ENCODE assay signal across 15 cellular contexts in the genomic region with DNA sequence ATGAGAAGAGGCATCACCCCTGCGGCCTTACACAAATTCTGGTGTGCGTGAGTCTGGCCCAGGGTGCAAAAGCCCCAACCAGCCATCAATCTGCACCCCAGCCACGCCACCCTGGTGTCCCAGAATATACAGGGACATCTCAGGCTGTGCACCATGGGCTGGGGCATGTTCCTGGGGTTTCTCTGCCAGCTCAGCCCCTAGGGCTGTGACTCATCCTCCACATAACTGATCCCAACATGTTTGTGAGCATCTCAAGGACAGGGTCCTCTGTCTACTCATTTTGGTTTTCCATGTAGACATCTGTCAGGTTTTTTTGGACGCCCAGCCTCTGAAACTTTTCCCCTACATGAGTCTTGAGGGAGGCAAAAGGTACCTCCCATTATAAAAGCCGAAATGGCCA. TPM values are rescaled to one million over a fixed set of nuclear protein-coding genes. Genes with fewer than 3 reads are reported as not detected.
DNase-seq lines count a peak whose midpoint lies in the region; ATAC-seq, FAIRE-seq and TF ChIP-seq lines count a peak whose summit lies in the region.
"Had no signal": no experiment of that assay in that cellular context is flagged by ENCODE, and none has a peak within 500 bp of the region (broad histone marks: within the 10 kb centered on the region; RNA-seq: fewer than 3 reads in every experiment).

No MANE protein-coding gene starts in this region.

- no peak for DNase-seq in activated T-cell treated with anti-CD3 and anti-CD28 coated beads, Interleukin-2, amount 50 U/mL, for 24 hours
- no peak for DNase-seq in activated T-cell treated with anti-CD3 and anti-CD28 coated beads, Interleukin-2, amount 50 U/mL, for 48 hours
- DNase-seq in RWPE2 (ENCODE audit: low spot score) (no peak), neuronal stem cell (ENCODE audit: low spot score) (no peak), RCC 7860 (ENCODE audit: low spot score) (no peak)
- DNase-seq in stimulated activated naive CD4-positive, alpha-beta T cell treated with Interleukin-2 at 50 U/mL for 16 hours (lab: John Stamatoyannopoulos, UW), result no peak
- DNase-seq: activated T-cell treated with anti-CD3 and anti-CD28 coated beads, Interleukin-2, amount 50 U/mL, for 72 hours; body of pancreas; DMS53; glutamatergic neuron; kidney glomerular epithelial cell; NCI-H2029 treated with DMSO at 0.1 percent for 48 hours; stimulated activated CD4-positive, alpha-beta T cell treated with anti-CD3 and anti-CD28 coated beads, Interleukin-1b, Interleukin-23, amount 100 ng/mL, for 48 hours; uterus had no signal

- no peak for FAIRE-seq in RCC 7860 (lab: Jason Lieb, UNC)
- FAIRE-seq: GM19239 had no signal

- WGBS in neuronal stem cell (ENCODE audit: extremely low coverage in 2 of 2, insufficient read length in 2 of 2, insufficient replicate concordance in 1 of 2), 2 donors, result no CpG with 5 or more reads among the region's 5 CpGs

- no peak overlapping the region for H3K23ac ChIP-seq in neuronal stem cell (ENCODE audit: low read depth, low read length, poor library complexity)

- no peak overlapping the region for H4K91ac ChIP-seq in neuronal stem cell (ENCODE audit: low read depth, low read length, poor library complexity)

- H3K9me3 Mint-ChIP-seq in activated T-cell treated with anti-CD3 and anti-CD28 coated beads, Interleukin-2, amount 50 U/mL, for 24 hours, result peaks cover 3% of the 10 kb centered on the region

- H2AFZ ChIP-seq in neuronal stem cell (ENCODE audit: low read length), result no peak overlapping the region

- H3K4me2 ChIP-seq in neuronal stem cell (ENCODE audit: insufficient read depth, low read length, poor library complexity, severe bottlenecking), result no peak overlapping the region

- H3K36me3 ChIP-seq in RWPE2 (ENCODE audit: low read depth), result no peaks in the 10 kb centered on the region
- H3K36me3 ChIP-seq in neuronal stem cell (replicated peaks in 1 of 2; ENCODE audit: control insufficient read depth in 2 of 2, insufficient read depth in 2 of 2, low read length in 2 of 2), result no peaks in the 10 kb centered on the region
- H3K36me3 ChIP-seq: uterus had no signal

- H3K36me3 Mint-ChIP-seq in activated T-cell treated with anti-CD3 and anti-CD28 coated beads, Interleukin-2, amount 50 U/mL, for 24 hours (ENCODE audit: low read depth), result no peaks in the 10 kb centered on the region

- no peak overlapping the region for H3K4ac ChIP-seq in neuronal stem cell (ENCODE audit: low read length)

- no peak overlapping the region for H4K8ac ChIP-seq in neuronal stem cell (ENCODE audit: low read depth, low read length)

- H3K79me1 ChIP-seq in neuronal stem cell (ENCODE audit: low read depth, low read length), result no peaks in the 10 kb centered on the region

- ATAC-seq in RWPE2 (ENCODE audit: low read depth), result peak; percentile 88
- ATAC-seq: body of pancreas had no signal

- no peak overlapping the region for H3K4me3 ChIP-seq in RWPE2 (ENCODE audit: severe bottlenecking)
- no peak overlapping the region for H3K4me3 ChIP-seq in neuronal stem cell (ENCODE audit: low read length in 2 of 2)
- H3K4me3 ChIP-seq: body of pancreas, uterus had no signal

- peaks cover 76% of the 10 kb centered on the region for H3K4me1 Mint-ChIP-seq in activated T-cell treated with anti-CD3 and anti-CD28 coated beads, Interleukin-2, amount 50 U/mL, for 24 hours (ENCODE audit: low read depth)

- H3K27ac ChIP-seq in RWPE2 (ENCODE audit: poor library complexity, severe bottlenecking), result no peak overlapping the region
- H3K27ac ChIP-seq in neuronal stem cell (replicated peaks; ENCODE audit: low read length), result no peak overlapping the region
- H3K27ac ChIP-seq: body of pancreas, uterus had no signal

- peaks cover 4% of the 10 kb centered on the region for H3K9me3 ChIP-seq in RWPE2 (ENCODE audit: severe bottlenecking)
- peaks cover 3 to 7% of the 10 kb centered on the region in 2 donors for H3K9me3 ChIP-seq in neuronal stem cell (replicated peaks in 1 of 2; ENCODE audit: control insufficient read depth in 2 of 2, insufficient read depth in 1 of 2, low read depth in 1 of 2, low read length in 2 of 2)
- H3K9me3 ChIP-seq: body of pancreas, uterus had no signal

- H3K4me1 ChIP-seq in RWPE2 (ENCODE audit: insufficient read depth, poor library complexity, severe bottlenecking), result peaks cover 15% of the 10 kb centered on the region
- peaks cover 0 to 1% of the 10 kb centered on the region in 2 donors for H3K4me1 ChIP-seq in neuronal stem cell (ENCODE audit: control insufficient read depth in 2 of 2, insufficient read depth in 1 of 2, low read depth in 1 of 2, low read length in 2 of 2)
- H3K4me1 ChIP-seq: body of pancreas, uterus had no signal

- H3K9ac ChIP-seq in neuronal stem cell (ENCODE audit: low read depth, low read length, poor library complexity), result no peak overlapping the region

- H3K18ac ChIP-seq in neuronal stem cell (ENCODE audit: low read length), result peak overlapping the region; percentile 8

- no peak overlapping the region for H2BK120ac ChIP-seq in neuronal stem cell (ENCODE audit: low read depth, low read length)

- H2BK15ac ChIP-seq in neuronal stem cell (ENCODE audit: low read length), result no peak overlapping the region

- H3K27ac Mint-ChIP-seq in activated T-cell treated with anti-CD3 and anti-CD28 coated beads, Interleukin-2, amount 50 U/mL, for 24 hours, result peak overlapping the region; percentile 63
- H3K27ac Mint-ChIP-seq: activated T-cell treated with anti-CD3 and anti-CD28 coated beads, Interleukin-2, amount 50 U/mL, for 72 hours had no signal

- no peaks in the 10 kb centered on the region for H3K27me3 Mint-ChIP-seq in activated T-cell treated with anti-CD3 and anti-CD28 coated beads, Interleukin-2, amount 50 U/mL, for 24 hours

- H2BK5ac ChIP-seq in neuronal stem cell (ENCODE audit: low read length), result no peak overlapping the region

- H2BK12ac ChIP-seq in neuronal stem cell (ENCODE audit: low read length), result no peak overlapping the region

- no peak overlapping the region for H3K14ac ChIP-seq in neuronal stem cell (ENCODE audit: low read length)

- H3K4me3 Mint-ChIP-seq in activated T-cell treated with anti-CD3 and anti-CD28 coated beads, Interleukin-2, amount 50 U/mL, for 24 hours, result no peak overlapping the region
- H3K4me3 Mint-ChIP-seq: activated T-cell treated with anti-CD3 and anti-CD28 coated beads, Interleukin-2, amount 50 U/mL, for 72 hours had no signal

- no peak for TF ChIP-seq CTCF in RWPE2 (IDR thresholded peaks at IDR 0.05; ENCODE audit: poor library complexity, severe bottlenecking)

- no peaks in the 10 kb centered on the region for H3K27me3 ChIP-seq in RWPE2 (ENCODE audit: insufficient read depth, poor library complexity, severe bottlenecking)
- H3K27me3 ChIP-seq in neuronal stem cell (ENCODE audit: control insufficient read depth in 3 of 3, insufficient read depth in 3 of 3, low read depth in 1 of 3, low read length in 3 of 3), result peaks cover 0 to 6% (median 0%) of the 10 kb centered on the region in 3 experiments
- H3K27me3 ChIP-seq: body of pancreas, uterus had no signal

- no peak overlapping the region for H2AK5ac ChIP-seq in neuronal stem cell (ENCODE audit: low read depth, low read length)

RNA-seq across cellular contexts. Expression of a gene that starts 0.5 kb away (rescaled TPM):
- not detected for polyA plus RNA-seq in neuronal stem cell (2013, experiment 1 of 2)
- not detected for polyA plus RNA-seq in neuronal stem cell (2013, experiment 2 of 2)

RNA-seq across cellular contexts. Expression of a gene that starts 18.1 kb away (rescaled TPM):
- polyA plus RNA-seq in neuronal stem cell (2013, experiment 1 of 2), result 7.8 TPM
- polyA plus RNA-seq in neuronal stem cell (2013, experiment 2 of 2), result 9.1 TPM

RNA-seq across cellular contexts. Expression of a gene that starts 38.6 kb away (rescaled TPM):
- 961 TPM for polyA plus RNA-seq in neuronal stem cell (2013, experiment 1 of 2)
- 962 TPM for polyA plus RNA-seq in neuronal stem cell (2013, experiment 2 of 2)

RNA-seq across cellular contexts. Expression of a gene that starts 54.3 kb away (rescaled TPM):
- polyA plus RNA-seq in neuronal stem cell (2013, experiment 1 of 2), result 2.2 TPM
- 1.7 TPM for polyA plus RNA-seq in neuronal stem cell (2013, experiment 2 of 2)
